ENCODE assay signal across 8 cellular contexts in the genomic region with DNA sequence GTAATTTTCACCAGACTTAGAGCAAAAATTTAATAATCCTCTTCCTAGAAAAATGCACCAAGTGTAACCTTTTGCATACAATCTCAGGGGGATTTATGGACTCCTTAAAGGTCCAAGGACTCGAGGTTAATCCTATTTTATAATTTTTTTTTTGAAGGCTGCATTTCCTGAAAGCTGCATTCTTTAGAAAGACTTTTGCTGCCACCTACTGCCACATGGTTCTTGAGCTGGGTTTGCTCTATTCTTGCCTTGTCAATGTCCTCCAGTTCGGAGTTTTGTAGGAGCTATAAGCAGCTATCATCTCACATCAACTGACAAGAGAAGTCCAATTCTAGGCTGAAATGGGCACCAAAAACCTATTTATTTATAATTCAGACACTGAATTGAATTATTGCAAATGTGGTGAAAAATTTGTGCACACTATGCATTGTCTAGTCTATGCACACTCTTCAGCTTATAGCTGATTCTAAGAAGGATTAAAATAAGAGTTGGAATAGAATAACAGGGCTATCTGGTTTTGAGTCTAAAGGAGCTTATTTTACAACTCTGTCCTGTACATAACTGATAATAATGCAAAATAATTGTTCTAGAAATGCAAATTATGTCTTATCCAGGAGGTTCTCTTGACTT. TPM values are rescaled to one million over a fixed set of nuclear protein-coding genes. Genes with fewer than 3 reads are reported as not detected.
DNase-seq lines count a peak whose midpoint lies in the region; ATAC-seq and TF ChIP-seq lines count a peak whose summit lies in the region.

No MANE protein-coding gene starts in this region.

- no peak overlapping the region for H3K9ac ChIP-seq in endodermal cell (ENCODE audit: extremely low read depth, low read length, poor library complexity, severe bottlenecking)

- DNase-seq in NCI-H510A treated with DMSO at 0.1 percent for 48 hours (lab: John Stamatoyannopoulos, UW) (peak; percentile 54), NCI-H510A (lab: John Stamatoyannopoulos, UW) (no peak), RWPE2 (ENCODE audit: low spot score) (no peak), endodermal cell (peak; percentile 71), mucosa of descending colon (peak in 1 of 3 donors; percentile 80)

- H3K4me3 ChIP-seq in RWPE2 (ENCODE audit: severe bottlenecking) (no peak overlapping the region), endodermal cell (ENCODE audit: low read length) (no peak overlapping the region), mucosa of descending colon (no peak overlapping the region)

- peaks cover 7% of the 10 kb centered on the region for H3K36me3 Mint-ChIP-seq in endodermal cell (ENCODE audit: low read depth)

- no peak overlapping the region for H3K27ac Mint-ChIP-seq in endodermal cell

- H3K9me3 ChIP-seq in RWPE2 (ENCODE audit: severe bottlenecking) (no peaks in the 10 kb centered on the region), endodermal cell (ENCODE audit: control insufficient read depth, low read length) (peaks cover 2% of the 10 kb centered on the region), mucosa of descending colon (no peaks in the 10 kb centered on the region)

- H3K27ac ChIP-seq in RWPE2 (ENCODE audit: poor library complexity, severe bottlenecking), result no peak overlapping the region
- no peak overlapping the region for H3K27ac ChIP-seq in endodermal cell (ENCODE audit: low read depth, low read length)

- peak; percentile 63 for TF ChIP-seq CTCF in LNCAP (IDR thresholded peaks at IDR 0.05)
- peak; percentile 77 for TF ChIP-seq CTCF in RWPE2 (IDR thresholded peaks at IDR 0.05; ENCODE audit: poor library complexity, severe bottlenecking)
- peak; percentile 85 for TF ChIP-seq CTCF in endodermal cell (conservative IDR thresholded peaks at IDR 0.05)
- TF ChIP-seq CTCF in mucosa of descending colon (IDR thresholded peaks at IDR 0.05), result peak; percentile 17

- H3K27me3 ChIP-seq in RWPE2 (ENCODE audit: insufficient read depth, poor library complexity, severe bottlenecking) (no peaks in the 10 kb centered on the region), endodermal cell (ENCODE audit: control insufficient read depth, insufficient read depth, low read length, poor library complexity, severe bottlenecking) (peaks cover 6% of the 10 kb centered on the region)

- H3K27me3 Mint-ChIP-seq in endodermal cell (ENCODE audit: insufficient read depth), result peaks cover 16% of the 10 kb centered on the region

- H3K36me3 ChIP-seq in RWPE2 (ENCODE audit: low read depth) (no peaks in the 10 kb centered on the region), endodermal cell (ENCODE audit: control insufficient read depth, insufficient read depth, low read length) (peaks cover 5% of the 10 kb centered on the region), mucosa of descending colon (ENCODE audit: low read depth) (no peaks in the 10 kb centered on the region)

- no peak overlapping the region for H3K4me3 Mint-ChIP-seq in endodermal cell

- ATAC-seq in RWPE2 (ENCODE audit: low read depth) (peak; percentile 66), mucosa of descending colon (peak; percentile 62), HG02610 (IDR thresholded peaks at IDR 0.05; ENCODE audit: unreplicated experiment) (no peak), GM21515 (IDR thresholded peaks at IDR 0.05; ENCODE audit: unreplicated experiment) (no peak)

- H3K4me1 ChIP-seq in RWPE2 (ENCODE audit: insufficient read depth, poor library complexity, severe bottlenecking), result no peaks in the 10 kb centered on the region
- no peaks in the 10 kb centered on the region for H3K4me1 ChIP-seq in endodermal cell (ENCODE audit: control insufficient read depth, insufficient read depth, low read length)
- H3K4me1 ChIP-seq in mucosa of descending colon (ENCODE audit: low read depth), result peaks cover 3% of the 10 kb centered on the region

- no peaks in the 10 kb centered on the region for H3K4me1 Mint-ChIP-seq in endodermal cell

- intact Hi-C loops in mucosa of descending colon (cut with DNase I, micrococcal nuclease), result loop anchor here in 1 of 2 donors (10.0 kb wide), 1 partner anchor 184 kb away; a partner anchor contains a TSS

- WGBS in endodermal cell (ENCODE audit: insufficient coverage in 1 of 2, insufficient read length in 1 of 2), 2 experiments, result 50 to 67% methylated on average over 2 of the region's 2 CpGs

- H3K9me3 Mint-ChIP-seq in endodermal cell, result peaks cover 6% of the 10 kb centered on the region

RNA-seq across cellular contexts. Expression of a gene that starts 31.3 kb away (rescaled TPM):
- 10 to 100 TPM; 10.0 to 11.4 TPM for total RNA-seq in endodermal cell
- polyA plus RNA-seq in endodermal cell (2013, experiment 1 of 2), result 11.5 TPM
- polyA plus RNA-seq in endodermal cell (2013, experiment 2 of 2), result 10.3 TPM
- 10 to 100 TPM; 15.5 to 19.2 (median 17.9) TPM for total RNA-seq in mucosa of descending colon

Comparison
In these comparisons a context has a peak if more than half of its experiments do, and no peak if none do; other contexts are left out.
1. DNase-seq: peak in NCI-H510A treated with DMSO at 0.1 percent for 48 hours (single experiment) and endodermal cell (single experiment); none in NCI-H510A (single experiment) and RWPE2 (single experiment).
2. CTCF ChIP-seq: peak in every context shown above with its lines; median percentile 85 in endodermal cell; 77 in RWPE2; 63 in LNCAP; 17 in mucosa of descending colon.
3. ATAC-seq: peak in RWPE2 (single experiment) and mucosa of descending colon (single experiment); none in HG02610 (single experiment) and GM21515 (single experiment).